In the genomic region with DNA sequence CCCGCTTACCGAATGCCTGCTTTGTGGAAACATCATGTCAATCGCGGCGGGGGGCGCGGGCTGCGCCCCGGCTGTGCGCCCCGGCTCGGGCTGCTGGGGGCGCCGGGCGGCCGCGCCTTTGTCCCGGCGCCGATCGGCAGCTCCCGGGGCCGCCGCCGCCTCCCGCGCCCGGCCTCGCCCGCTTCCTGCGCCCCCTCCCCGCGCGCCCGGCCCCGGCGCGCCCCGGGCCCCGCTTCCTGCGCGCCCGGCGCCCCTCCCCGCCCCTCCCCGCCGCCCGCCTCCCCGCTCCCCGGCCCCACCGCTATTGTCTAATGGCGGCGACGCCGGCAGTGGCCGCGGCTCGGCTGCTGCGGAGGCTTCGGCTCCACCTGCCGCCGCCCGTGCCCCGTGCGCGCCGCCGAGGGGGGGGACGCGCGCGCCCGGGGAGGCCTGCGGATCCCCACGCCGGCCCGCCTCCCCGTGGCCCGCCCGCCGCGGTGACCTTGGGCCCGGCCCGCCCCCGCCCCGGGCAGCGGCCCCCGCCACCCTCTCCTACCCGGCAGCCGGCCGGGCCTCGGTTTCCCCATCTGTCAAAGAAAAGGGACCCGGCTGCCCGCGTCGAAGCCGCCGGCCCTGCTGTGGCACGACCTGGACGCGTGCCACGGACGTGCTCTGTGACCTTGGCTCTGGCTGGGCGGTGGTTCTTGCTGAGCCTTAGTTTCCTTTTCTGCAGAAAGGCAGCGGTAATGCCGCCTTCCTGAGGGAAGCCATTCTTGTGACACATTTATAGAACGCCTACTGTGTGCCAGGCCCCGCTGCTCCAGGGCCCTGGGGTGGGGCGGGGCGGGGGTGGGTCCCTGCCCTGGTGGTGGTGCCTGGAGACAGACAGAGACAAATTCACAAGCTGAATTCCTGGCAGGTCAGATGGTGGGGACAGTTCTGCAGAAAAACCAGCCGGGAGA, we compare ENCODE assay signal across 8 cellular contexts. TPM values are rescaled to one million over a fixed set of nuclear protein-coding genes. Genes with fewer than 3 reads are reported as not detected.
A peak's percentile ranks its signal among the peaks of the same experiment; 100 is the strongest.
DNase-seq lines count a peak whose midpoint lies in the region; ATAC-seq and TF ChIP-seq lines count a peak whose summit lies in the region.

A gene with protein sequence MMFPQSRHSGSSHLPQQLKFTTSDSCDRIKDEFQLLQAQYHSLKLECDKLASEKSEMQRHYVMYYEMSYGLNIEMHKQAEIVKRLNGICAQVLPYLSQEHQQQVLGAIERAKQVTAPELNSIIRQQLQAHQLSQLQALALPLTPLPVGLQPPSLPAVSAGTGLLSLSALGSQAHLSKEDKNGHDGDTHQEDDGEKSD (minus strand): TSS at position 331 of the 941 bp plus-strand sequence. CDS start 295 bp downstream, at position 36.

- peaks cover 56% of the 10 kb centered on the region for H3K4me1 Mint-ChIP-seq in activated T-cell treated with anti-CD3 and anti-CD28 coated beads, Interleukin-2, amount 50 U/mL, for 72 hours (ENCODE audit: low read depth)
- H3K4me1 Mint-ChIP-seq in natural killer cell treated with Interleukin-12 subunit alpha and Interleukin-12 subunit beta and Interleukin-15 and Interleukin-18, amount 100 ng/mL, for 72 hours (ENCODE audit: low read depth in 2 of 2), result peaks cover 6 to 30% of the 10 kb centered on the region in 2 donors

- peaks cover 5 to 7% of the 10 kb centered on the region in 2 donors for H3K36me3 Mint-ChIP-seq in activated T-cell treated with anti-CD3 and anti-CD28 coated beads, Interleukin-2, amount 50 U/mL, for 72 hours (ENCODE audit: insufficient read depth in 2 of 2)
- no peaks in the 10 kb centered on the region for H3K36me3 Mint-ChIP-seq in natural killer cell treated with Interleukin-12 subunit alpha and Interleukin-12 subunit beta and Interleukin-15 and Interleukin-18, amount 100 ng/mL, for 72 hours

- TF ChIP-seq CTCF in AG04450 (IDR thresholded peaks at IDR 0.05; ENCODE audit: low read depth, low read length) (no peak), stomach (IDR thresholded peaks at IDR 0.05) (no peak)

- POLR2A ChIA-PET in AG04450 (lab: Yijun Ruan, JAX), result interaction anchor here (0.6 to 1.2 kb wide), 2 partner anchors 27 to 112 kb away, joined by 3 to 8 read pairs; no protein-coding TSS in a partner anchor

- H3K9me3 ChIP-seq in AG04450 (ENCODE audit: control insufficient read depth, insufficient read depth, low read length) (no peaks in the 10 kb centered on the region), stomach (no peaks in the 10 kb centered on the region)

- DNase-seq in AG04450 (ENCODE audit: low read depth, low spot score), result no peak
- DNase-seq in H4 (ENCODE audit: low spot score), result no peak
- DNase-seq in NOMO-1 treated with DMSO at 0.1 percent for 48 hours (lab: John Stamatoyannopoulos, UW; ENCODE audit: unreplicated experiment), result peak; percentile 20
- DNase-seq in activated T-cell treated with anti-CD3 and anti-CD28 coated beads, Interleukin-2, amount 50 U/mL, for 72 hours, result peak; percentile 71 to 78
- peak; percentile 56 for DNase-seq in fibroblast of gingiva (ENCODE audit: low read depth)
- peak; percentile 75 for DNase-seq in natural killer cell treated with Interleukin-12 subunit alpha and Interleukin-12 subunit beta and Interleukin-15 and Interleukin-18, amount 100 ng/mL, for 72 hours (ENCODE audit: low spot score)
- DNase-seq in stomach, result peak; percentile 78

- no peaks in the 10 kb centered on the region for H3K27me3 Mint-ChIP-seq in activated T-cell treated with anti-CD3 and anti-CD28 coated beads, Interleukin-2, amount 50 U/mL, for 72 hours (ENCODE audit: low read depth)
- H3K27me3 Mint-ChIP-seq in natural killer cell treated with Interleukin-12 subunit alpha and Interleukin-12 subunit beta and Interleukin-15 and Interleukin-18, amount 100 ng/mL, for 72 hours, result no peaks in the 10 kb centered on the region

- H3K4me3 ChIP-seq in AG04450 (ENCODE audit: low read depth, low read length), result peak within 1 kb of the TSS; percentile 75
- H3K4me3 ChIP-seq in stomach, result peak within 1 kb of the TSS; percentile 72 to 81 (median 76)

- peaks cover 27 to 64% (median 59%) of the 10 kb centered on the region in 4 donors for H3K4me1 ChIP-seq in stomach

- peaks cover 14 to 32% (median 28%) of the 10 kb centered on the region in 4 donors for H3K36me3 ChIP-seq in stomach

- no peak for TF ChIP-seq EP300 in stomach (IDR thresholded peaks at IDR 0.05)

- CTCF ChIA-PET in AG04450 (lab: Charles Lee), result interaction anchor here (0.7 kb wide), 1 partner anchor 13 kb away, joined by 3 read pairs; no protein-coding TSS in a partner anchor

- H3K4me3 Mint-ChIP-seq in activated T-cell treated with anti-CD3 and anti-CD28 coated beads, Interleukin-2, amount 50 U/mL, for 72 hours, result peak within 1 kb of the TSS; percentile 87 to 96
- H3K4me3 Mint-ChIP-seq in natural killer cell treated with Interleukin-12 subunit alpha and Interleukin-12 subunit beta and Interleukin-15 and Interleukin-18, amount 100 ng/mL, for 72 hours, result peak within 1 kb of the TSS; percentile 84

- intact Hi-C loops in stomach (cut with DNase I; ENCODE audit: low total_unique reads), result no loop called here

- H3K27me3 ChIP-seq in AG04450 (ENCODE audit: control insufficient read depth, insufficient read depth, low read length), result no peaks in the 10 kb centered on the region
- H3K27me3 ChIP-seq in stomach, result no peaks in the 10 kb centered on the region

- peak; percentile 71 to 76 for ATAC-seq in activated T-cell treated with anti-CD3 and anti-CD28 coated beads, Interleukin-2, amount 50 U/mL, for 72 hours (replicated peaks in 1 of 2)
- peak; percentile 77 to 84 for ATAC-seq in natural killer cell treated with Interleukin-12 subunit alpha and Interleukin-12 subunit beta and Interleukin-15 and Interleukin-18, amount 100 ng/mL, for 72 hours
- ATAC-seq in GM21515 (IDR thresholded peaks at IDR 0.05; ENCODE audit: unreplicated experiment), result no peak

- H3K27ac ChIP-seq in AG04450 (ENCODE audit: low read depth, low read length), result peak within 1 kb of the TSS; percentile 65
- peak within 1 kb of the TSS; percentile 93 to 99 (median 97) for H3K27ac ChIP-seq in stomach

- 1 to 18% (median 3%) methylated on average over 8 to 92 of the region's 111 CpGs for WGBS in stomach, 5 donors

- peak within 1 kb of the TSS; percentile 96 for H3K27ac Mint-ChIP-seq in activated T-cell treated with anti-CD3 and anti-CD28 coated beads, Interleukin-2, amount 50 U/mL, for 72 hours
- H3K27ac Mint-ChIP-seq in natural killer cell treated with Interleukin-12 subunit alpha and Interleukin-12 subunit beta and Interleukin-15 and Interleukin-18, amount 100 ng/mL, for 72 hours, result peak within 1 kb of the TSS; percentile 80 to 85

- TF ChIP-seq POLR2A in stomach (IDR thresholded peaks at IDR 0.05), result no peak

- no peaks in the 10 kb centered on the region for H3K9me3 Mint-ChIP-seq in activated T-cell treated with anti-CD3 and anti-CD28 coated beads, Interleukin-2, amount 50 U/mL, for 72 hours
- no peaks in the 10 kb centered on the region for H3K9me3 Mint-ChIP-seq in natural killer cell treated with Interleukin-12 subunit alpha and Interleukin-12 subunit beta and Interleukin-15 and Interleukin-18, amount 100 ng/mL, for 72 hours

RNA-seq across cellular contexts. Expression of the gene that starts here (rescaled TPM):
- polyA plus RNA-seq in AG04450 (2011; rRNA removed) (317 and 392 TPM in 2 replicates), stomach (100 to 1,000 TPM; 470 to 688 (median 669) TPM)
- 348 and 444 TPM in 2 replicates for polyA minus RNA-seq in AG04450 (2011; rRNA and poly(A)+ RNA removed)
- total RNA-seq in H4 (2014; rRNA removed; shearing (Covaris generic)), result 136 and 167 TPM in 2 replicates
- 100 to 1,000 TPM; 286 to 349 TPM for total RNA-seq in activated T-cell treated with anti-CD3 and anti-CD28 coated beads, Interleukin-2, amount 50 U/mL, for 72 hours
- total RNA-seq in natural killer cell treated with Interleukin-12 subunit alpha and Interleukin-12 subunit beta and Interleukin-15 and Interleukin-18, amount 100 ng/mL, for 72 hours, result 100 to 1,000 TPM; 242 to 309 TPM
- 100 to 1,000 TPM; 126 to 386 (median 264) TPM for total RNA-seq in stomach

Comparison
In these comparisons a context has a peak if more than half of its experiments do, and no peak if none do; other contexts are left out.
1. DNase-seq: peak in NOMO-1 treated with DMSO at 0.1 percent for 48 hours (single experiment), activated T-cell treated with anti-CD3 and anti-CD28 coated beads, Interleukin-2, amount 50 U/mL, for 72 hours (2 of 2), fibroblast of gingiva (single experiment), natural killer cell treated with Interleukin-12 subunit alpha and Interleukin-12 subunit beta and Interleukin-15 and Interleukin-18, amount 100 ng/mL, for 72 hours (single experiment) and stomach (single experiment); none in AG04450 (single experiment) and H4 (single experiment).